26 cellular contexts compared by ENCODE assay signal in the genomic region with DNA sequence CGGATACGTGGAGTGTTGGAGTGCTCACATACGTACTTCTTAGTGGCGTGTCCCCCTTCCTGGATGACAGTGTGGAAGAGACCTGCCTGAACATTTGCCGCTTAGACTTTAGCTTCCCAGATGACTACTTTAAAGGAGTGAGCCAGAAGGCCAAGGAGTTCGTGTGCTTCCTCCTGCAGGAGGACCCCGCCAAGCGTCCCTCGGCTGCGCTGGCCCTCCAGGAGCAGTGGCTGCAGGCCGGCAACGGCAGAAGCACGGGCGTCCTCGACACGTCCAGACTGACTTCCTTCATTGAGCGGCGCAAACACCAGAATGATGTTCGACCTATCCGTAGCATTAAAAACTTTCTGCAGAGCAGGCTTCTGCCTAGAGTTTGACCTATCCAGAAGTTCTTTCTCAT.
DNase-seq lines count a peak whose midpoint lies in the region; ATAC-seq and TF ChIP-seq lines count a peak whose summit lies in the region.
"Had no signal": no experiment of that assay in that cellular context is flagged by ENCODE, and none has a peak within 500 bp of the region (broad histone marks: within the 10 kb centered on the region; RNA-seq: fewer than 3 reads in every experiment).

No MANE protein-coding gene starts in this region.

- DNase-seq in MCF 10A (ENCODE audit: unreplicated experiment), result no peak
- DNase-seq in mammary epithelial cell, result no peak
- DNase-seq in endothelial cell (ENCODE audit: low spot score), result no peak
- DNase-seq in neural crest cell (ENCODE audit: low read depth, low spot score), result no peak
- no peak for DNase-seq in activated naive CD8-positive, alpha-beta T cell treated with anti-CD3 and anti-CD28 coated beads, Interleukin-2, amount 50 U/mL, for 24 hours
- no peak for DNase-seq in DMS153 (lab: John Stamatoyannopoulos, UW)
- DNase-seq: ACHN; BE2C; CD8-positive, alpha-beta memory T cell; GOT3; Kasumi-1; MG63; NCI-H1105 treated with DMSO at 0.1 percent for 48 hours; NCI-H146; NCI-H1930; NCI-H2107; NCI-H524; NCI-H748 treated with DMSO at 0.1 percent for 48 hours; Right ventricle myocardium superior; RPMI8226 had no signal

- H3K4me1 Mint-ChIP-seq in MCF 10A (ENCODE audit: insufficient read depth, unreplicated experiment), result no peaks in the 10 kb centered on the region
- no peaks in the 10 kb centered on the region for H3K4me1 Mint-ChIP-seq in endothelial cell (ENCODE audit: unreplicated experiment)
- H3K4me1 Mint-ChIP-seq in neural crest cell, result no peaks in the 10 kb centered on the region
- H3K4me1 Mint-ChIP-seq in activated naive CD8-positive, alpha-beta T cell treated with anti-CD3 and anti-CD28 coated beads, Interleukin-2, amount 50 U/mL, for 24 hours, result no peaks in the 10 kb centered on the region
- H3K4me1 Mint-ChIP-seq: CD8-positive, alpha-beta memory T cell had no signal

- no peaks in the 10 kb centered on the region for H3K27me3 Mint-ChIP-seq in MCF 10A (ENCODE audit: insufficient read depth, unreplicated experiment)
- H3K27me3 Mint-ChIP-seq in endothelial cell (ENCODE audit: unreplicated experiment), result peaks cover 18% of the 10 kb centered on the region
- no peaks in the 10 kb centered on the region for H3K27me3 Mint-ChIP-seq in neural crest cell (ENCODE audit: low read depth)
- H3K27me3 Mint-ChIP-seq in activated naive CD8-positive, alpha-beta T cell treated with anti-CD3 and anti-CD28 coated beads, Interleukin-2, amount 50 U/mL, for 24 hours, result no peaks in the 10 kb centered on the region
- H3K27me3 Mint-ChIP-seq: CD8-positive, alpha-beta memory T cell had no signal

- TF ChIP-seq CTCF in MCF 10A (IDR thresholded peaks at IDR 0.05; ENCODE audit: unreplicated experiment) (no peak), mammary epithelial cell (conservative IDR thresholded peaks at IDR 0.05 in 1 of 2, IDR thresholded peaks at IDR 0.05 in 1 of 2; ENCODE audit: extremely low read depth in 1 of 2, insufficient read depth in 1 of 2, low read depth in 1 of 2, low read length in 2 of 2) (no peak), endothelial cell (IDR thresholded peaks at IDR 0.05; ENCODE audit: unreplicated experiment) (no peak), neural crest cell (conservative IDR thresholded peaks at IDR 0.05) (no peak)

- CTCF ChIA-PET in MCF 10A (lab: Yijun Ruan, JAX), result interaction anchor here (1.4 kb wide), 1 partner anchor 156 kb away, joined by 4 read pairs; no protein-coding TSS in a partner anchor
- CTCF ChIA-PET in mammary epithelial cell (lab: Charles Lee; ENCODE audit: low non-redundant PET), result no interaction called here

- no peaks in the 10 kb centered on the region for H3K27me3 ChIP-seq in mammary epithelial cell (ENCODE audit: insufficient read depth, low read length)
- H3K27me3 ChIP-seq: BE2C, MG63 had no signal

- in situ Hi-C loops in mammary epithelial cell (cut with MboI; ENCODE audit: low sequenced_read_pairs in 2 of 2), result no loop called here

- H3K9me3 Mint-ChIP-seq in MCF 10A (ENCODE audit: unreplicated experiment), result no peaks in the 10 kb centered on the region
- H3K9me3 Mint-ChIP-seq in endothelial cell (ENCODE audit: unreplicated experiment), result no peaks in the 10 kb centered on the region
- H3K9me3 Mint-ChIP-seq in neural crest cell, result no peaks in the 10 kb centered on the region
- H3K9me3 Mint-ChIP-seq in activated naive CD8-positive, alpha-beta T cell treated with anti-CD3 and anti-CD28 coated beads, Interleukin-2, amount 50 U/mL, for 24 hours, result no peaks in the 10 kb centered on the region
- H3K9me3 Mint-ChIP-seq: CD14-positive monocyte; CD8-positive, alpha-beta memory T cell had no signal

- H2AFZ ChIP-seq in mammary epithelial cell (ENCODE audit: low read depth, low read length), result no peak overlapping the region

- BruUV-seq in MCF 10A (replicated peaks; lab: Mats Ljungman, UMichigan) (TSS peak; percentile 17), mammary epithelial cell (replicated peaks; lab: Mats Ljungman, UMichigan) (no TSS peak)

- no peak overlapping the region for H3K4me3 ChIP-seq in mammary epithelial cell (replicated peaks in 1 of 3; ENCODE audit: insufficient read depth in 1 of 3, low read depth in 2 of 3, low read length in 3 of 3)
- H3K4me3 ChIP-seq: K562, MG63 had no signal

- dilution Hi-C loops in mammary epithelial cell (cut with HindIII; ENCODE audit: low sequenced_read_pairs), result no loop called here

- H3K27ac Mint-ChIP-seq in MCF 10A (ENCODE audit: low read depth, unreplicated experiment), result no peak overlapping the region
- peak overlapping the region; percentile 24 for H3K27ac Mint-ChIP-seq in endothelial cell (ENCODE audit: unreplicated experiment)
- peak overlapping the region; percentile 31 for H3K27ac Mint-ChIP-seq in neural crest cell (ENCODE audit: unreplicated experiment)
- no peak overlapping the region for H3K27ac Mint-ChIP-seq in activated naive CD8-positive, alpha-beta T cell treated with anti-CD3 and anti-CD28 coated beads, Interleukin-2, amount 50 U/mL, for 24 hours
- H3K27ac Mint-ChIP-seq: CD8-positive, alpha-beta memory T cell had no signal

- H3K9me3 ChIP-seq in mammary epithelial cell (replicated peaks; ENCODE audit: insufficient read depth, low read length), result no peaks in the 10 kb centered on the region
- H3K9me3 ChIP-seq: BE2C, MG63 had no signal

- no peak overlapping the region for H3K4me3 Mint-ChIP-seq in MCF 10A (ENCODE audit: unreplicated experiment)
- peak overlapping the region; percentile 81 for H3K4me3 Mint-ChIP-seq in endothelial cell (ENCODE audit: unreplicated experiment)
- H3K4me3 Mint-ChIP-seq in neural crest cell, result no peak overlapping the region
- H3K4me3 Mint-ChIP-seq in activated naive CD8-positive, alpha-beta T cell treated with anti-CD3 and anti-CD28 coated beads, Interleukin-2, amount 50 U/mL, for 24 hours, result no peak overlapping the region
- H3K4me3 Mint-ChIP-seq: CD14-positive monocyte; CD8-positive, alpha-beta memory T cell had no signal

- 92% methylated on average over 19 of the region's 20 CpGs for WGBS in mammary epithelial cell (ENCODE audit: low coverage, missing lambda C conversion rate)

- ATAC-seq in HG03097 (IDR thresholded peaks at IDR 0.05; ENCODE audit: low FRiP score, unreplicated experiment) (no peak), HG02678 (IDR thresholded peaks at IDR 0.05; ENCODE audit: unreplicated experiment) (no peak)
- ATAC-seq in activated naive CD8-positive, alpha-beta T cell treated with anti-CD3 and anti-CD28 coated beads, Interleukin-2, amount 50 U/mL, for 24 hours, result no peak
- ATAC-seq: HCT116, K562 had no signal

- intact Hi-C loops in MCF 10A (cut with micrococcal nuclease), result no loop called here
- intact Hi-C loops in mammary epithelial cell (cut with micrococcal nuclease), result loop anchor here (10.0 kb wide), 1 partner anchor 137 kb away; no protein-coding TSS in a partner anchor

- H3K4me2 ChIP-seq in mammary epithelial cell (ENCODE audit: insufficient read depth, low read depth, low read length), result no peak overlapping the region

- H3K27ac ChIP-seq in mammary epithelial cell (ENCODE audit: insufficient read depth, low read depth, low read length), result no peak overlapping the region
- H3K27ac ChIP-seq: 22Rv1 had no signal

- no peak overlapping the region for H3K9ac ChIP-seq in mammary epithelial cell (ENCODE audit: insufficient read depth, low read length)

- no peaks in the 10 kb centered on the region for H3K4me1 ChIP-seq in mammary epithelial cell (ENCODE audit: insufficient read depth, low read length)
- H3K4me1 ChIP-seq: BE2C had no signal

- H3K36me3 ChIP-seq in mammary epithelial cell (ENCODE audit: insufficient read depth, low read length), result peaks cover 16% of the 10 kb centered on the region

- H4K20me1 ChIP-seq in mammary epithelial cell (ENCODE audit: insufficient read depth, low read length), result peaks cover 1% of the 10 kb centered on the region

- H3K36me3 Mint-ChIP-seq in MCF 10A (ENCODE audit: insufficient read depth, unreplicated experiment), result peaks cover 53% of the 10 kb centered on the region
- peaks cover 28% of the 10 kb centered on the region for H3K36me3 Mint-ChIP-seq in endothelial cell (ENCODE audit: low read depth, unreplicated experiment)
- peaks cover 8% of the 10 kb centered on the region for H3K36me3 Mint-ChIP-seq in neural crest cell (ENCODE audit: low read depth)
- no peaks in the 10 kb centered on the region for H3K36me3 Mint-ChIP-seq in activated naive CD8-positive, alpha-beta T cell treated with anti-CD3 and anti-CD28 coated beads, Interleukin-2, amount 50 U/mL, for 24 hours (ENCODE audit: low read depth)
- H3K36me3 Mint-ChIP-seq: CD8-positive, alpha-beta memory T cell had no signal

- no peaks in the 10 kb centered on the region for H3K79me2 ChIP-seq in mammary epithelial cell (ENCODE audit: insufficient read depth, low read length)

- POLR2A ChIA-PET in MCF 10A (lab: Yijun Ruan, JAX), result no interaction called here

Comparison
In these comparisons a context has a peak if more than half of its experiments do, and no peak if none do; other contexts are left out.
1. H3K27ac Mint-ChIP-seq: peak in endothelial cell (single experiment) and neural crest cell (single experiment); none in MCF 10A (single experiment) and activated naive CD8-positive, alpha-beta T cell treated with anti-CD3 and anti-CD28 coated beads, Interleukin-2, amount 50 U/mL, for 24 hours (single experiment).